Comparison of ENCODE assay signal across 1 cellular context in the genomic region with DNA sequence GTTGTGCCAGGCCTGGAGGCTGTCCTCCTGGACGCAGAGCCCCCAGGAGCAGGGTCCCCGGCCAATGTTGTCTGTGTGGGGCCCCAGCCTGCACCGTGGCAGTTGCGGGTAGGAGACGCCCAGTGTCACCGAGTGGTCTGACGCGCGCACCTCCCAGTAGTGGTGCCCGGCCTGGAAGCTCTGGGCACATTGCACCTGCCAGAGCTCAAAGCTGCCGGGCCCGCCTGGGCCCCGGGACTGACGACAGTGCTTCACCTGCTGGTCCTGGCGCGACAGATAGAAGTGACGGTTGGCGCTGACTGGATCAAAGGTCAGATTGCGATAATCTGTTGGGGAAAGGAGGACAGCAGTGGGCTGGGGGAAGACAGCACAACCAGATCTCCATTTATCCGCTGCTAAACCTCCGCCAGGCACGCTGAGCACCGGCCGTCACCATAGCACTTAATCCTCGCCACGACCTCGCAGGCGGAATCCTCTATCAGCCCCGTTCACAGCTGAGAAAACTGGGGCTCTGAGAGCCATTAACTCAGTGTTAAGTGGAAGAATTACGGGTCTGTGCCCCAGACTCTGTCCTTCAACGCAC.
TF ChIP-seq lines count a peak whose summit lies in the region.

No MANE protein-coding gene starts in this region.

TF ChIP-seq in HepG2, 621 proteins besides CTCF, POLR2A, EP300 and RAD21 (continued from another document and continues in another):
- no peak for TF ChIP-seq ARNT2 (CRISPR knock-in tag; IDR thresholded peaks at IDR 0.05; ENCODE audit: low read depth)
- TF ChIP-seq ZNF136 (CRISPR knock-in tag; IDR thresholded peaks at IDR 0.05; ENCODE audit: low read depth): no peak
- TF ChIP-seq, protein P1, sequence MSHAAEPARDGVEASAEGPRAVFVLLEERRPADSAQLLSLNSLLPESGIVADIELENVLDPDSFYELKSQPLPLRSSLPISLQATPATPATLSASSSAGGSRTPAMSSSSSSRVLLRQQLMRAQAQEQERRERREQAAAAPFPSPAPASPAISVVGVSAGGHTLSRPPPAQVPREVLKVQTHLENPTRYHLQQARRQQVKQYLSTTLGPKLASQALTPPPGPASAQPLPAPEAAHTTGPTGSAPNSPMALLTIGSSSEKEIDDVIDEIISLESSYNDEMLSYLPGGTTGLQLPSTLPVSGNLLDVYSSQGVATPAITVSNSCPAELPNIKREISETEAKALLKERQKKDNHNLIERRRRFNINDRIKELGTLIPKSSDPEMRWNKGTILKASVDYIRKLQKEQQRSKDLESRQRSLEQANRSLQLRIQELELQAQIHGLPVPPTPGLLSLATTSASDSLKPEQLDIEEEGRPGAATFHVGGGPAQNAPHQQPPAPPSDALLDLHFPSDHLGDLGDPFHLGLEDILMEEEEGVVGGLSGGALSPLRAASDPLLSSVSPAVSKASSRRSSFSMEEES (CRISPR knock-in tag; IDR thresholded peaks at IDR 0.05): no peak
- no peak for TF ChIP-seq ZNF841 (CRISPR knock-in tag; IDR thresholded peaks at IDR 0.05; ENCODE audit: borderline replicate concordance)
- TF ChIP-seq, protein P2, sequence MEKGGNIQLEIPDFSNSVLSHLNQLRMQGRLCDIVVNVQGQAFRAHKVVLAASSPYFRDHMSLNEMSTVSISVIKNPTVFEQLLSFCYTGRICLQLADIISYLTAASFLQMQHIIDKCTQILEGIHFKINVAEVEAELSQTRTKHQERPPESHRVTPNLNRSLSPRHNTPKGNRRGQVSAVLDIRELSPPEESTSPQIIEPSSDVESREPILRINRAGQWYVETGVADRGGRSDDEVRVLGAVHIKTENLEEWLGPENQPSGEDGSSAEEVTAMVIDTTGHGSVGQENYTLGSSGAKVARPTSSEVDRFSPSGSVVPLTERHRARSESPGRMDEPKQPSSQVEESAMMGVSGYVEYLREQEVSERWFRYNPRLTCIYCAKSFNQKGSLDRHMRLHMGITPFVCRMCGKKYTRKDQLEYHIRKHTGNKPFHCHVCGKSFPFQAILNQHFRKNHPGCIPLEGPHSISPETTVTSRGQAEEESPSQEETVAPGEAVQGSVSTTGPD (CRISPR knock-in tag; IDR thresholded peaks at IDR 0.05): peak; percentile 78
- TF ChIP-seq, protein P3, sequence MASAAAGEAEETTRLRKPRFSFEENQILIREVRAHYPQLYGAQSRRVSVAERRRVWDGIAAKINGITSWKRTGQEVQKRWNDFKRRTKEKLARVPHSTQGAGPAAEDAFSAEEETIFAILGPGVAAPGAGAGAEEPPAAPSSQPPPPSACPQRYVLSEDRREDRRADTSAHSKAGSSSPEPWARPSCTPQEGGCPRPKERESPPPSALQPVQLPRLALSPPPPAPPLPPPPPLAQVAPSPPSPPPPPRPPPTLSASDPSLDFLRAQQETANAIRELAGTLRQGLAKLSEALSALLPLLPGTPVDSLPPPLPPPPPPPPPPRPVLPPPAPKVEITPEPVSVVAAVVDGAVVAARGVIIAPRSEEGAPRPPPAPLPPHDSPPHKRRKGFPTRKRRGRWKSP (CRISPR knock-in tag; IDR thresholded peaks at IDR 0.05): no peak
- TF ChIP-seq, protein P4, sequence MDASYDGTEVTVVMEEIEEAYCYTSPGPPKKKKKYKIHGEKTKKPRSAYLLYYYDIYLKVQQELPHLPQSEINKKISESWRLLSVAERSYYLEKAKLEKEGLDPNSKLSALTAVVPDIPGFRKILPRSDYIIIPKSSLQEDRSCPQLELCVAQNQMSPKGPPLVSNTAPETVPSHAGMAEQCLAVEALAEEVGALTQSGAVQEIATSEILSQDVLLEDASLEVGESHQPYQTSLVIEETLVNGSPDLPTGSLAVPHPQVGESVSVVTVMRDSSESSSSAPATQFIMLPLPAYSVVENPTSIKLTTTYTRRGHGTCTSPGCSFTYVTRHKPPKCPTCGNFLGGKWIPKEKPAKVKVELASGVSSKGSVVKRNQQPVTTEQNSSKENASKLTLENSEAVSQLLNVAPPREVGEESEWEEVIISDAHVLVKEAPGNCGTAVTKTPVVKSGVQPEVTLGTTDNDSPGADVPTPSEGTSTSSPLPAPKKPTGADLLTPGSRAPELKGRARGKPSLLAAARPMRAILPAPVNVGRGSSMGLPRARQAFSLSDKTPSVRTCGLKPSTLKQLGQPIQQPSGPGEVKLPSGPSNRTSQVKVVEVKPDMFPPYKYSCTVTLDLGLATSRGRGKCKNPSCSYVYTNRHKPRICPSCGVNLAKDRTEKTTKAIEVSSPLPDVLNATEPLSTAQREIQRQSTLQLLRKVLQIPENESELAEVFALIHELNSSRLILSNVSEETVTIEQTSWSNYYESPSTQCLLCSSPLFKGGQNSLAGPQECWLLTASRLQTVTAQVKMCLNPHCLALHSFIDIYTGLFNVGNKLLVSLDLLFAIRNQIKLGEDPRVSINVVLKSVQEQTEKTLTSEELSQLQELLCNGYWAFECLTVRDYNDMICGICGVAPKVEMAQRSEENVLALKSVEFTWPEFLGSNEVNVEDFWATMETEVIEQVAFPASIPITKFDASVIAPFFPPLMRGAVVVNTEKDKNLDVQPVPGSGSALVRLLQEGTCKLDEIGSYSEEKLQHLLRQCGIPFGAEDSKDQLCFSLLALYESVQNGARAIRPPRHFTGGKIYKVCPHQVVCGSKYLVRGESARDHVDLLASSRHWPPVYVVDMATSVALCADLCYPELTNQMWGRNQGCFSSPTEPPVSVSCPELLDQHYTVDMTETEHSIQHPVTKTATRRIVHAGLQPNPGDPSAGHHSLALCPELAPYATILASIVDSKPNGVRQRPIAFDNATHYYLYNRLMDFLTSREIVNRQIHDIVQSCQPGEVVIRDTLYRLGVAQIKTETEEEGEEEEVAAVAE (CRISPR knock-in tag; IDR thresholded peaks at IDR 0.05; ENCODE audit: borderline replicate concordance): no peak
- no peak for TF ChIP-seq ZNF614 (CRISPR knock-in tag; IDR thresholded peaks at IDR 0.05; ENCODE audit: borderline replicate concordance)
- TF ChIP-seq ZNF205 (CRISPR knock-in tag; IDR thresholded peaks at IDR 0.05): no peak
- no peak for TF ChIP-seq ZFP36L2 (CRISPR knock-in tag; IDR thresholded peaks at IDR 0.05)
- TF ChIP-seq PRPF4 (IDR thresholded peaks at IDR 0.05; ENCODE audit: low read depth, low read length, poor library complexity, severe bottlenecking): peak; percentile 74
- no peak for TF ChIP-seq ZNF17 (CRISPR knock-in tag; IDR thresholded peaks at IDR 0.05)
- TF ChIP-seq ZNF263 (CRISPR knock-in tag; IDR thresholded peaks at IDR 0.05): peak; percentile 91
- TF ChIP-seq HDAC6 (IDR thresholded peaks at IDR 0.05; ENCODE audit: low read depth, low read length): no peak
- TF ChIP-seq, protein P5, sequence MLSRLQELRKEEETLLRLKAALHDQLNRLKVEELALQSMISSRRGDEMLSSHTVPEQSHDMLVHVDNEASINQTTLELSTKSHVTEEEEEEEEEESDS (CRISPR knock-in tag; IDR thresholded peaks at IDR 0.05; ENCODE audit: borderline replicate concordance): no peak
- no peak for TF ChIP-seq DPF2 (CRISPR knock-in tag; IDR thresholded peaks at IDR 0.05; ENCODE audit: borderline replicate concordance, low read depth)
- no peak for TF ChIP-seq ZNF33B (CRISPR knock-in tag; IDR thresholded peaks at IDR 0.05)
- TF ChIP-seq ZFX (CRISPR knock-in tag; IDR thresholded peaks at IDR 0.05; ENCODE audit: low read depth): no peak
- TF ChIP-seq, protein P6, sequence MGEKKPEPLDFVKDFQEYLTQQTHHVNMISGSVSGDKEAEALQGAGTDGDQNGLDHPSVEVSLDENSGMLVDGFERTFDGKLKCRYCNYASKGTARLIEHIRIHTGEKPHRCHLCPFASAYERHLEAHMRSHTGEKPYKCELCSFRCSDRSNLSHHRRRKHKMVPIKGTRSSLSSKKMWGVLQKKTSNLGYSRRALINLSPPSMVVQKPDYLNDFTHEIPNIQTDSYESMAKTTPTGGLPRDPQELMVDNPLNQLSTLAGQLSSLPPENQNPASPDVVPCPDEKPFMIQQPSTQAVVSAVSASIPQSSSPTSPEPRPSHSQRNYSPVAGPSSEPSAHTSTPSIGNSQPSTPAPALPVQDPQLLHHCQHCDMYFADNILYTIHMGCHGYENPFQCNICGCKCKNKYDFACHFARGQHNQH (CRISPR knock-in tag; IDR thresholded peaks at IDR 0.05): no peak
- no peak for TF ChIP-seq SMAD9 (CRISPR knock-in tag; IDR thresholded peaks at IDR 0.05)
- no peak for TF ChIP-seq ZFP90 (CRISPR knock-in tag; IDR thresholded peaks at IDR 0.05; ENCODE audit: borderline replicate concordance)
- no peak for TF ChIP-seq GFI1 (CRISPR knock-in tag; IDR thresholded peaks at IDR 0.05; ENCODE audit: borderline replicate concordance)
- TF ChIP-seq, protein P7, sequence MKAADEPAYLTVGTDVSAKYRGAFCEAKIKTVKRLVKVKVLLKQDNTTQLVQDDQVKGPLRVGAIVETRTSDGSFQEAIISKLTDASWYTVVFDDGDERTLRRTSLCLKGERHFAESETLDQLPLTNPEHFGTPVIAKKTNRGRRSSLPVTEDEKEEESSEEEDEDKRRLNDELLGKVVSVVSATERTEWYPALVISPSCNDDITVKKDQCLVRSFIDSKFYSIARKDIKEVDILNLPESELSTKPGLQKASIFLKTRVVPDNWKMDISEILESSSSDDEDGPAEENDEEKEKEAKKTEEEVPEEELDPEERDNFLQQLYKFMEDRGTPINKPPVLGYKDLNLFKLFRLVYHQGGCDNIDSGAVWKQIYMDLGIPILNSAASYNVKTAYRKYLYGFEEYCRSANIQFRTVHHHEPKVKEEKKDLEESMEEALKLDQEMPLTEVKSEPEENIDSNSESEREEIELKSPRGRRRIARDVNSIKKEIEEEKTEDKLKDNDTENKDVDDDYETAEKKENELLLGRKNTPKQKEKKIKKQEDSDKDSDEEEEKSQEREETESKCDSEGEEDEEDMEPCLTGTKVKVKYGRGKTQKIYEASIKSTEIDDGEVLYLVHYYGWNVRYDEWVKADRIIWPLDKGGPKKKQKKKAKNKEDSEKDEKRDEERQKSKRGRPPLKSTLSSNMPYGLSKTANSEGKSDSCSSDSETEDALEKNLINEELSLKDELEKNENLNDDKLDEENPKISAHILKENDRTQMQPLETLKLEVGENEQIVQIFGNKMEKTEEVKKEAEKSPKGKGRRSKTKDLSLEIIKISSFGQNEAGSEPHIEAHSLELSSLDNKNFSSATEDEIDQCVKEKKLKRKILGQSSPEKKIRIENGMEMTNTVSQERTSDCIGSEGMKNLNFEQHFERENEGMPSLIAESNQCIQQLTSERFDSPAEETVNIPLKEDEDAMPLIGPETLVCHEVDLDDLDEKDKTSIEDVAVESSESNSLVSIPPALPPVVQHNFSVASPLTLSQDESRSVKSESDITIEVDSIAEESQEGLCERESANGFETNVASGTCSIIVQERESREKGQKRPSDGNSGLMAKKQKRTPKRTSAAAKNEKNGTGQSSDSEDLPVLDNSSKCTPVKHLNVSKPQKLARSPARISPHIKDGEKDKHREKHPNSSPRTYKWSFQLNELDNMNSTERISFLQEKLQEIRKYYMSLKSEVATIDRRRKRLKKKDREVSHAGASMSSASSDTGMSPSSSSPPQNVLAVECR (CRISPR knock-in tag; IDR thresholded peaks at IDR 0.05; ENCODE audit: borderline replicate concordance): no peak; the same call in 1 of the 2 replicates
- TF ChIP-seq ZNF530 (CRISPR knock-in tag; IDR thresholded peaks at IDR 0.05; ENCODE audit: low read depth): no peak
- TF ChIP-seq JUND (CRISPR knock-in tag; IDR thresholded peaks at IDR 0.05): no peak
- no peak for TF ChIP-seq TBX3 (IDR thresholded peaks at IDR 0.05; ENCODE audit: borderline replicate concordance)
- TF ChIP-seq, protein P8, sequence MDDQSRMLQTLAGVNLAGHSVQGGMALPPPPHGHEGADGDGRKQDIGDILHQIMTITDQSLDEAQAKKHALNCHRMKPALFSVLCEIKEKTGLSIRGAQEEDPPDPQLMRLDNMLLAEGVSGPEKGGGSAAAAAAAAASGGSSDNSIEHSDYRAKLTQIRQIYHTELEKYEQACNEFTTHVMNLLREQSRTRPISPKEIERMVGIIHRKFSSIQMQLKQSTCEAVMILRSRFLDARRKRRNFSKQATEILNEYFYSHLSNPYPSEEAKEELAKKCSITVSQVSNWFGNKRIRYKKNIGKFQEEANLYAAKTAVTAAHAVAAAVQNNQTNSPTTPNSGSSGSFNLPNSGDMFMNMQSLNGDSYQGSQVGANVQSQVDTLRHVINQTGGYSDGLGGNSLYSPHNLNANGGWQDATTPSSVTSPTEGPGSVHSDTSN (CRISPR knock-in tag; IDR thresholded peaks at IDR 0.05; ENCODE audit: borderline replicate concordance): no peak
- TF ChIP-seq NFE2 (CRISPR knock-in tag; IDR thresholded peaks at IDR 0.05): no peak
- no peak for TF ChIP-seq ZNF446 (CRISPR knock-in tag; IDR thresholded peaks at IDR 0.05)
- TF ChIP-seq NFIC (IDR thresholded peaks at IDR 0.05; ENCODE audit: low read length): no peak
- TF ChIP-seq, protein P9, sequence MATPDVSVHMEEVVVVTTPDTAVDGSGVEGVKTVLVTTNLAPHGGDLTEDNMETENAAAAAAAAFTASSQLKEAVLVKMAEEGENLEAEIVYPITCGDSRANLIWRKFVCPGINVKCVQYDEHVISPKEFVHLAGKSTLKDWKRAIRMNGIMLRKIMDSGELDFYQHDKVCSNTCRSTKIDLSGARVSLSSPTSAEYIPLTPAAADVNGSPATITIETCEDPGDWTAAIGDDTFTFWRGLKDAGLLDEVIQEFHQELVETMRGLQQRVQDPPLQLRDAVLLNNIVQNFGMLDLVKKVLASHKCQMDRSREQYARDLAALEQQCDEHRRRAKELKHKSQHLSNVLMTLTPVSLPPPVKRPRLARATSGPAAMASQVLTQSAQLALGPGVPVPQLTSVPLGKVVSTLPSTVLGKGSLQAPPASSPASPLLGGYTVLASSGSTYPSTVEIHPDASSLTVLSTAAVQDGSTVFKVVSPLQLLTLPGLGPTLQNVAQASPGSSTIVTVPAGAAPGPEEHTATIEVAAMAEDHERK (CRISPR knock-in tag; IDR thresholded peaks at IDR 0.05; ENCODE audit: low read depth): no peak
- no peak for TF ChIP-seq KAT7 (CRISPR knock-in tag; IDR thresholded peaks at IDR 0.05; ENCODE audit: borderline replicate concordance)
- no peak for TF ChIP-seq KDM4B (CRISPR knock-in tag; IDR thresholded peaks at IDR 0.05)
- TF ChIP-seq, protein P10, sequence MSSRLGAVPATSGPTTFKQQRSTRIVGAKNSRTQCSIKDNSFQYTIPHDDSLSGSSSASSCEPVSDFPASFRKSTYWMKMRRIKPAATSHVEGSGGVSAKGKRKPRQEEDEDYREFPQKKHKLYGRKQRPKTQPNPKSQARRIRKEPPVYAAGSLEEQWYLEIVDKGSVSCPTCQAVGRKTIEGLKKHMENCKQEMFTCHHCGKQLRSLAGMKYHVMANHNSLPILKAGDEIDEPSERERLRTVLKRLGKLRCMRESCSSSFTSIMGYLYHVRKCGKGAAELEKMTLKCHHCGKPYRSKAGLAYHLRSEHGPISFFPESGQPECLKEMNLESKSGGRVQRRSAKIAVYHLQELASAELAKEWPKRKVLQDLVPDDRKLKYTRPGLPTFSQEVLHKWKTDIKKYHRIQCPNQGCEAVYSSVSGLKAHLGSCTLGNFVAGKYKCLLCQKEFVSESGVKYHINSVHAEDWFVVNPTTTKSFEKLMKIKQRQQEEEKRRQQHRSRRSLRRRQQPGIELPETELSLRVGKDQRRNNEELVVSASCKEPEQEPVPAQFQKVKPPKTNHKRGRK (CRISPR knock-in tag; IDR thresholded peaks at IDR 0.05): no peak
- no peak for TF ChIP-seq NFKB2 (CRISPR knock-in tag; IDR thresholded peaks at IDR 0.05; ENCODE audit: borderline replicate concordance)
- no peak for TF ChIP-seq YY1 (IDR thresholded peaks at IDR 0.05; ENCODE audit: insufficient read depth, insufficient replicate concordance, low read depth, low read length)
- no peak for TF ChIP-seq STAG1 (CRISPR knock-in tag; IDR thresholded peaks at IDR 0.05)
- TF ChIP-seq ZSCAN21 (CRISPR knock-in tag; IDR thresholded peaks at IDR 0.05; ENCODE audit: borderline replicate concordance): no peak
- TF ChIP-seq HNF4A (CRISPR knock-in tag; IDR thresholded peaks at IDR 0.05): peak; percentile 82
- no peak for TF ChIP-seq GABPA (IDR thresholded peaks at IDR 0.05; ENCODE audit: low read depth, low read length)
- TF ChIP-seq GABPA (CRISPR knock-in tag; IDR thresholded peaks at IDR 0.05; ENCODE audit: low read depth): no peak
- no peak for TF ChIP-seq KDM5A (IDR thresholded peaks at IDR 0.05; ENCODE audit: borderline replicate concordance, low read length)
- peak; percentile 30 for TF ChIP-seq U2AF1 (optimal IDR thresholded peaks at IDR 0.05; ENCODE audit: low read depth, low read length)
- TF ChIP-seq ADNP (CRISPR knock-in tag; IDR thresholded peaks at IDR 0.05): no peak
- TF ChIP-seq FOXA1 (IDR thresholded peaks at IDR 0.05): no peak
- no peak for TF ChIP-seq FOXA1 (CRISPR knock-in tag; IDR thresholded peaks at IDR 0.05)
